9 cellular contexts compared by ENCODE assay signal in the genomic region with DNA sequence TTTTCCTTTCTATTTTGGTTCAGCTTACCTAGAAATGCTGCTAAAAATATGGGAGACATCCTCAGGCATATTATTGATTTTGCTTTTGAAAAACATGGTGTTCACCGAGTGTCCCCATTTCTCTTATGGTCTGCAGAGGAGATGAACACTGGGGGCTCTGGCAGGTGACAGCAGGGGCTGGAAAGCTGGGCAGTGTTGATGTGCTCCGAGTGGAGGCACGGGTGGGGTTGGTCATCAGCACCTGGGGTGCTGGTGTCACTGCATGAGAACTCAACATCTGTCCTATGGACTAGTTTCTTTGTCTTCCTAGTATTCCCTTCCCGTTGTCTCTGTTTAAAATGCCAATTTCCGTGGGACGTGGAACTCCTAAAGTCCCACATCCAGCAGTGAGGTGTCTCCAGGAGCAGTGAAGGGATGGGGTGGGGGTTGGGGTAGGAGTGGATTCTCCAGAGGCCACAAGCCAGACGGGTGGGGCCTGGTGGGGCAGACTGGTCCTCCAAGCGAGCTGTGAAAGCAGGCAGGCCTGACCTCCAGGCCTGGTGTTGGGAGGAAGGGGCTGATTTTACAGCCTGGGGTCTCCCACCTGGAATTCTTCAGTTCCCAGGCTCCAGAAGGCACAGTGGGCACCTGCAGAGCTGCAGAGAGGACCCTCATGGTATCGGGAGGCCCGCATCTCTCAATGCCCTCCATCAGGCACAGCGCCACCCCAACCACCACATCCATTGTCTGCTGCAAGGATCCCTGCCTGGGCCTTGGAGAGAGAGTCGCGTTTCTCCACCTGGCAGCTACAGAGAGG. TPM values are rescaled to one million over a fixed set of nuclear protein-coding genes. Genes with fewer than 3 reads are reported as not detected.
DNase-seq lines count a peak whose midpoint lies in the region; ATAC-seq and TF ChIP-seq lines count a peak whose summit lies in the region.
"Had no signal": no experiment of that assay in that cellular context is flagged by ENCODE, and none has a peak within 500 bp of the region (broad histone marks: within the 10 kb centered on the region; RNA-seq: fewer than 3 reads in every experiment).

No MANE protein-coding gene starts in this region.

- H3K9me3 Mint-ChIP-seq in IgD-negative memory B cell (peaks cover 0 to 1% (median 0%) of the 10 kb centered on the region in 3 donors), neural crest cell (no peaks in the 10 kb centered on the region)

- ATAC-seq in GM21723 (IDR thresholded peaks at IDR 0.05; ENCODE audit: unreplicated experiment) (no peak), esophagus mucosa (no peak)

- H3K27ac Mint-ChIP-seq in IgD-negative memory B cell (peak overlapping the region; percentile 86 to 100 (median 99)), neural crest cell (ENCODE audit: unreplicated experiment) (peak overlapping the region; percentile 91)

- H3K4me3 Mint-ChIP-seq in IgD-negative memory B cell (peak overlapping the region; percentile 75 to 96 (median 92)), neural crest cell (peak overlapping the region; percentile 78)

- H3K27me3 Mint-ChIP-seq in IgD-negative memory B cell (peaks cover 3% of the 10 kb centered on the region), neural crest cell (ENCODE audit: low read depth) (no peaks in the 10 kb centered on the region)

- H3K36me3 Mint-ChIP-seq in IgD-negative memory B cell (peaks cover 8% of the 10 kb centered on the region), neural crest cell (ENCODE audit: low read depth) (peaks cover 3% of the 10 kb centered on the region)

- peak overlapping the region in 1 of 2 donors; percentile 82 for H3K4me3 ChIP-seq in duodenal mucosa (ENCODE audit: low read depth in 1 of 2, low read length in 2 of 2)

- H3K4me1 Mint-ChIP-seq in IgD-negative memory B cell, result peaks cover 12 to 27% (median 24%) of the 10 kb centered on the region in 3 donors
- H3K4me1 Mint-ChIP-seq in neural crest cell, result peaks cover 80% of the 10 kb centered on the region

- DNase-seq in neural crest cell (ENCODE audit: low read depth, low spot score) (no peak), AML-193 (lab: John Stamatoyannopoulos, UW) (no peak), NCI-H524 treated with DMSO at 0.1 percent for 48 hours (lab: John Stamatoyannopoulos, UW) (no peak)
- DNase-seq: NCI-H526 treated with DMSO at 0.1 percent for 48 hours had no signal

- no peaks in the 10 kb centered on the region for H3K27me3 ChIP-seq in duodenal mucosa (ENCODE audit: control insufficient read depth in 1 of 2, insufficient read depth in 2 of 2, low read length in 2 of 2)

- no peaks in the 10 kb centered on the region for H3K36me3 ChIP-seq in duodenal mucosa (ENCODE audit: control insufficient read depth in 1 of 2, insufficient read depth in 2 of 2, low read length in 2 of 2)

- TF ChIP-seq CTCF in C4-2B (conservative IDR thresholded peaks at IDR 0.05) (no peak), neural crest cell (conservative IDR thresholded peaks at IDR 0.05) (no peak)

- peak overlapping the region; percentile 83 to 91 for H3K9ac ChIP-seq in duodenal mucosa (ENCODE audit: low read depth in 1 of 2, low read length in 2 of 2)

- H3K27ac ChIP-seq in C4-2B (peak overlapping the region; percentile 87), duodenal mucosa (ENCODE audit: low read depth, low read length) (no peak overlapping the region)

- peaks cover 39 to 40% of the 10 kb centered on the region in 2 donors for H3K4me1 ChIP-seq in duodenal mucosa (ENCODE audit: control insufficient read depth in 1 of 2, insufficient read depth in 2 of 2, low read length in 2 of 2)

- no peaks in the 10 kb centered on the region for H3K9me3 ChIP-seq in duodenal mucosa (ENCODE audit: control insufficient read depth in 1 of 2, low read length in 2 of 2)

RNA-seq across cellular contexts. Expression of a gene that starts 24.4 kb away (rescaled TPM):
- polyA plus RNA-seq in IgD-negative memory B cell, result 5.1 TPM
- 13.3 and 16.5 TPM in 2 replicates for total RNA-seq in neural crest cell
- 1.3 TPM for total RNA-seq in esophagus mucosa

RNA-seq across cellular contexts. Expression of a gene that starts 35.0 kb away (rescaled TPM):
- polyA plus RNA-seq in IgD-negative memory B cell, result 118 TPM
- total RNA-seq in neural crest cell, result 212 and 224 TPM in 2 replicates
- 44.9 TPM for total RNA-seq in esophagus mucosa

RNA-seq across cellular contexts. Expression of a gene that starts 46.9 kb away (rescaled TPM):
- 1.4 TPM for polyA plus RNA-seq in IgD-negative memory B cell
- total RNA-seq in neural crest cell (not detected in 2 replicates), esophagus mucosa (1.6 TPM)
